In genomic region chr19:1807695-1808394, GRCh38 we compare ENCODE assay signal across 23 cellular contexts. TPM values are rescaled to one million over a fixed set of nuclear protein-coding genes. Genes with fewer than 3 reads are reported as not detected.
DNase-seq lines count a peak whose midpoint lies in the region; ATAC-seq and TF ChIP-seq lines count a peak whose summit lies in the region.
"Had no signal": no experiment of that assay in that cellular context is flagged by ENCODE, and none has a peak within 500 bp of the region (broad histone marks: within the 10 kb centered on the region; RNA-seq: fewer than 3 reads in every experiment).

No MANE protein-coding gene starts in this region.

- BruUV-seq in PC-9 (replicated peaks; lab: Mats Ljungman, UMichigan): no TSS peak

- intact Hi-C loops in PC-9 (cut with micrococcal nuclease; ENCODE audit: unreplicated experiment): no loop called here

- H3K4me2 ChIP-seq in PC-9: 0 out of 2 replicates have a peak overlapping the region, but pooled peaks have one; percentile 16

- H3K4me3 Mint-ChIP-seq in glutamatergic neuron (ENCODE audit: unreplicated experiment): no peak overlapping the region
- H3K4me3 Mint-ChIP-seq in T-helper 17 cell: no peak overlapping the region

- H3F3A ChIP-seq in PC-9 (ENCODE audit: insufficient read depth, low read depth): peaks cover 8% of the 10 kb centered on the region; the same call in 1 of the 2 replicates

- H3K36me3 ChIP-seq in PC-9 (ENCODE audit: low read depth): no peaks in the 10 kb centered on the region

- no peak overlapping the region for H3K4me3 ChIP-seq in PC-9
- H3K4me3 ChIP-seq: GM12878, GM23248 had no signal

- H3K4me1 ChIP-seq in PC-9 (replicated peaks; ENCODE audit: insufficient read depth): 0 out of 2 replicates have a peak, but pooled peaks cover 4% of the 10 kb centered on the region

- H3K4me1 Mint-ChIP-seq in glutamatergic neuron (ENCODE audit: low read depth, unreplicated experiment) (peaks cover 1% of the 10 kb centered on the region), T-helper 17 cell (peaks cover 9% of the 10 kb centered on the region)

- no peaks in the 10 kb centered on the region for H3K27me3 ChIP-seq in PC-9 (ENCODE audit: insufficient read depth, low read depth)

- no peaks in the 10 kb centered on the region for H4K20me1 ChIP-seq in PC-9 (ENCODE audit: insufficient read depth)

- POLR2A ChIA-PET in PC-9 (lab: Charles Lee; ENCODE audit: unreplicated experiment): interaction anchor here (0.7 kb wide), 1 partner anchor 11 kb away, joined by 7 read pairs; no protein-coding TSS in a partner anchor

- H3K36me3 Mint-ChIP-seq in glutamatergic neuron (ENCODE audit: unreplicated experiment) (no peaks in the 10 kb centered on the region), T-helper 17 cell (ENCODE audit: low read depth) (no peaks in the 10 kb centered on the region)

- peaks cover 8% of the 10 kb centered on the region for H3K9me3 Mint-ChIP-seq in glutamatergic neuron (ENCODE audit: unreplicated experiment)

- H3K27me3 Mint-ChIP-seq in glutamatergic neuron (ENCODE audit: unreplicated experiment): peaks cover 9% of the 10 kb centered on the region
- no peaks in the 10 kb centered on the region for H3K27me3 Mint-ChIP-seq in T-helper 17 cell

- no peaks in the 10 kb centered on the region for H3K79me2 ChIP-seq in PC-9 (ENCODE audit: low read depth)

- TF ChIP-seq CTCF in PC-9 (conservative IDR thresholded peaks at IDR 0.05) (no peak), glutamatergic neuron (IDR thresholded peaks at IDR 0.05; ENCODE audit: partially characterized antibody, unreplicated experiment) (no peak)

- no peaks in the 10 kb centered on the region for H3K9me2 ChIP-seq in PC-9 (ENCODE audit: insufficient read depth)

- no peak overlapping the region for H3K27ac Mint-ChIP-seq in glutamatergic neuron (ENCODE audit: unreplicated experiment)
- H3K27ac Mint-ChIP-seq in T-helper 17 cell: no peak overlapping the region

- H3K9me3 ChIP-seq in PC-9 (ENCODE audit: insufficient read depth, low read depth): no peaks in the 10 kb centered on the region
- no peaks in the 10 kb centered on the region for H3K9me3 ChIP-seq in T-helper 17 cell (ENCODE audit: control insufficient read depth, low read length, poor library complexity, severe bottlenecking)

- DNase-seq in NCI-H345 (lab: John Stamatoyannopoulos, UW) (peak; percentile 17), NCI-H345 treated with DMSO at 0.1 percent for 48 hours (lab: John Stamatoyannopoulos, UW; ENCODE audit: unreplicated experiment) (no peak), PC-9 (no peak), glutamatergic neuron (peak; percentile 15), renal cortical epithelial cell (ENCODE audit: low read depth) (peak; percentile 13), T-helper 17 cell (no peak), OCI-M1 (lab: John Stamatoyannopoulos, UW) (no peak), retina (no peak)
- DNase-seq: 8988T, COR-L47, DMS 273 treated with DMSO at 0.1 percent for 48 hours, GM23248, MM.1S, NCI-H1092, NCI-H1436 treated with DMSO at 0.1 percent for 48 hours, NCI-H2029 treated with DMSO at 0.1 percent for 48 hours, NCI-H2171, NCI-H748 treated with DMSO at 0.1 percent for 48 hours, RPMI8226, SHP77 treated with DMSO at 0.1 percent for 48 hours had no signal

- CTCF ChIA-PET in PC-9 (lab: Charles Lee): no interaction called here

- ATAC-seq in T-helper 17 cell: no peak
- ATAC-seq: GM12878, HCT116 had no signal

- no peak overlapping the region for H2AFZ ChIP-seq in PC-9
- H2AFZ ChIP-seq: GM23248 had no signal

- H3K27ac ChIP-seq in PC-9: no peak overlapping the region
- H3K27ac ChIP-seq: GM23248 had no signal

RNA-seq across cellular contexts. Expression of gene ATP8B3, which starts 4.2 kb away (rescaled TPM):
- 8.3 and 9.0 TPM in 2 replicates for total RNA-seq in PC-9 (2021)
- total RNA-seq in glutamatergic neuron (ENCODE audit: unreplicated experiment): 2.5 TPM
- 2.4 and 4.2 TPM in 2 replicates for total RNA-seq in renal cortical epithelial cell
- total RNA-seq in T-helper 17 cell: 1 to 10 TPM; 4.6 to 6.0 TPM

RNA-seq across cellular contexts. Expression of gene REXO1, which starts 40.4 kb away (rescaled TPM):
- 25.6 and 25.8 TPM in 2 replicates for total RNA-seq in PC-9 (2021)
- 65.7 TPM for total RNA-seq in glutamatergic neuron (ENCODE audit: unreplicated experiment)
- 3.6 and 14.0 TPM in 2 replicates for total RNA-seq in renal cortical epithelial cell
- 100 to 1,000 TPM in 1 of 2 donors, 10 to 100 TPM in 1; 98.7 to 107 TPM for total RNA-seq in T-helper 17 cell

RNA-seq across cellular contexts. Expression of gene ONECUT3, which starts 54.5 kb away (rescaled TPM):
- total RNA-seq in PC-9 (2021) (0.05 TPM in 1 of 2 replicates, not detected in the other), glutamatergic neuron (ENCODE audit: unreplicated experiment) (15.4 TPM), renal cortical epithelial cell (not detected in 2 replicates), T-helper 17 cell (not detected)
- total RNA-seq: GM12878, GM23248, NCI-H460 had no signal

RNA-seq across cellular contexts. Expression of gene KLF16, which starts 55.5 kb away (rescaled TPM):
- total RNA-seq in PC-9 (2021) (26.7 and 41.2 TPM in 2 replicates), glutamatergic neuron (ENCODE audit: unreplicated experiment) (30.6 TPM), renal cortical epithelial cell (7.2 and 8.3 TPM in 2 replicates), T-helper 17 cell (10 to 100 TPM; 37.9 to 46.5 TPM)

Comparison
In these comparisons a context has a peak if more than half of its experiments do, and no peak if none do; other contexts are left out.
1. DNase-seq: peak in NCI-H345 (single experiment), glutamatergic neuron (single experiment) and renal cortical epithelial cell (single experiment); none in NCI-H345 treated with DMSO at 0.1 percent for 48 hours (single experiment), PC-9 (0 of 2), T-helper 17 cell (0 of 3), OCI-M1 (single experiment) and retina (single experiment).
2. RNA of gene ONECUT3, which starts 54.5 kb away (total RNA-seq): 15.4 TPM in glutamatergic neuron (single experiment); 0.05 TPM in PC-9, not detected in renal cortical epithelial cell and not detected in T-helper 17 cell; every median in the first group is over 10 times any median in the second.